In genomic region chr13:49996166-49996915, GRCh38 we compare ENCODE assay signal across 8 cellular contexts. TPM values are rescaled to one million over a fixed set of nuclear protein-coding genes. Genes with fewer than 3 reads are reported as not detected.
DNase-seq lines count a peak whose midpoint lies in the region; ATAC-seq and TF ChIP-seq lines count a peak whose summit lies in the region.

No MANE protein-coding gene starts in this region.

- TF ChIP-seq POLR2A in transverse colon (IDR thresholded peaks at IDR 0.05) = peak; percentile 92

- WGBS in adipose tissue, 3 donors = 0 to 1% (median 0%) methylated on average over 45 to 63 of the region's 68 CpGs
- WGBS in heart right ventricle, 2 donors = 1% methylated on average over 55 to 61 of the region's 68 CpGs
- 1% methylated on average over 33 of the region's 68 CpGs; no CpG with 5 or more reads in 1 of the 2 donors for WGBS in transverse colon (ENCODE audit: low coverage in 1 of 2), 2 donors

- H3K27me3 ChIP-seq in MM.1S (replicated peaks; ENCODE audit: insufficient read depth, low read length) = no peaks in the 10 kb centered on the region
- no peaks in the 10 kb centered on the region for H3K27me3 ChIP-seq in heart right ventricle
- no peaks in the 10 kb centered on the region for H3K27me3 ChIP-seq in transverse colon

- H3K4me1 ChIP-seq in MM.1S (ENCODE audit: low read length) = no peaks in the 10 kb centered on the region
- H3K4me1 ChIP-seq in heart right ventricle = peaks cover 11 to 49% (median 39%) of the 10 kb centered on the region in 9 donors
- peaks cover 31 to 43% (median 41%) of the 10 kb centered on the region in 4 donors for H3K4me1 ChIP-seq in transverse colon

- H3K4me2 ChIP-seq in MM.1S (ENCODE audit: low read depth, low read length) = peak overlapping the region; percentile 47; the same call in 1 of the 2 replicates

- H3K79me2 ChIP-seq in MM.1S (ENCODE audit: low read length) = peaks cover 13% of the 10 kb centered on the region

- H3K36me3 ChIP-seq in MM.1S (replicated peaks; ENCODE audit: insufficient read depth, low read length) (no peaks in the 10 kb centered on the region), heart right ventricle (peaks cover 0 to 44% (median 12%) of the 10 kb centered on the region in 9 donors), transverse colon (peaks cover 0 to 13% (median 0%) of the 10 kb centered on the region in 4 donors)

- in situ Hi-C loops in transverse colon (cut with MboI; ENCODE audit: low pct_ligation_motif_present in 1 of 4, low pct_unique_long_range_greater_than_20kb in 1 of 4, low sequenced_read_pairs in 3 of 4) = loop anchor here (10.0 to 25.0 kb wide), 6 partner anchors 88 to 1066 kb away; partner anchors contain the start of gene RNASEH2B (in 4 of the 4)

- H3K9ac ChIP-seq in MM.1S (ENCODE audit: low read length) = peak overlapping the region; percentile 67

- no peaks in the 10 kb centered on the region for H3F3A ChIP-seq in MM.1S (ENCODE audit: insufficient read depth, low read length)

- peak overlapping the region; percentile 39; the same call in 1 of the 2 replicates for H3K27ac ChIP-seq in MM.1S (ENCODE audit: low read length)
- peak overlapping the region; percentile 63 for H3K27ac ChIP-seq in adipose tissue (ENCODE audit: low read depth, low read length)
- H3K27ac ChIP-seq in heart right ventricle = peak overlapping the region; percentile 90 to 100 (median 98)
- H3K27ac ChIP-seq in transverse colon = peak overlapping the region; percentile 96 to 100 (median 98)

- H3K4me3 ChIP-seq in MM.1S (ENCODE audit: low read length) = peak overlapping the region; percentile 60
- H3K4me3 ChIP-seq in heart right ventricle = peak overlapping the region; percentile 61 to 99 (median 88)
- H3K4me3 ChIP-seq in transverse colon = peak overlapping the region; percentile 73 to 99 (median 85)

- peak overlapping the region; percentile 35; the same call in 1 of the 2 replicates for H2AFZ ChIP-seq in MM.1S (ENCODE audit: low read length)

- no peaks in the 10 kb centered on the region for H3K9me2 ChIP-seq in MM.1S (replicated peaks; ENCODE audit: insufficient read depth, low read length)

- TF ChIP-seq CTCF in MM.1S (IDR thresholded peaks at IDR 0.05; ENCODE audit: low read length) (no peak), heart right ventricle (IDR thresholded peaks at IDR 0.05) (no peak), transverse colon (IDR thresholded peaks at IDR 0.05) (peak in 1 of 5 experiments; percentile 8)

- H4K20me1 ChIP-seq in MM.1S (ENCODE audit: insufficient read depth, low read length) = no peaks in the 10 kb centered on the region

- ATAC-seq in heart right ventricle = peak; percentile 83 to 91 (median 86)

- no peak for TF ChIP-seq EP300 in transverse colon (IDR thresholded peaks at IDR 0.05; ENCODE audit: low read depth)

- intact Hi-C loops in heart right ventricle (cut with DNase I) = loop anchor here in 8 of 10 donors (2.0 to 10.0 kb wide), 17 partner anchors 59 to 916 kb away; partner anchors contain the start of gene SPRYD7 (in 2 of the 8)
- intact Hi-C loops in posterior cingulate gyrus (cut with DNase I) = loop anchor here (2.0 to 5.0 kb wide), 3 partner anchors 59 to 128 kb away; partner anchors contain the start of gene SPRYD7
- intact Hi-C loops in transverse colon (cut with DNase I; ENCODE audit: low total_unique reads) = loop anchor here (1.0 to 2.0 kb wide), 3 partner anchors 59 to 129 kb away; no protein-coding TSS in a partner anchor

- H3K9me3 ChIP-seq in MM.1S (replicated peaks; ENCODE audit: insufficient read depth, low read length) (no peaks in the 10 kb centered on the region), heart right ventricle (no peaks in the 10 kb centered on the region), transverse colon (no peaks in the 10 kb centered on the region)

- peak; percentile 94 for DNase-seq in ELR (ENCODE audit: low read depth)
- DNase-seq in H4 (ENCODE audit: low spot score) = peak; percentile 70
- peak; percentile 77 for DNase-seq in MM.1S
- peak; percentile 81 for DNase-seq in T follicular helper cell (ENCODE audit: low read depth)
- peak; percentile 93 to 95 for DNase-seq in heart right ventricle
- DNase-seq in posterior cingulate gyrus = peak; percentile 78 to 98 (median 88)
- DNase-seq in transverse colon = peak; percentile 95

RNA-seq across cellular contexts. Expression of gene TRIM13, which starts 0.5 kb away (rescaled TPM):
- total RNA-seq in H4 (2014; rRNA removed; shearing (Covaris generic)) = 10.8 and 13.8 TPM in 2 replicates
- polyA plus RNA-seq in adipose tissue (10 to 100 TPM in 1 of 3 donors, 1 to 10 TPM in 2; 6.5 to 10.7 (median 8.2) TPM), heart right ventricle (10 to 100 TPM in 1 of 2 donors, 1 to 10 TPM in 1; 9.7 to 24.6 TPM)
- total RNA-seq in heart right ventricle (10 to 100 TPM; 16.0 to 26.9 (median 19.1) TPM), transverse colon (10 to 100 TPM in 2 of 4 donors, 1 to 10 TPM in 2; 5.6 to 30.6 (median 15.0) TPM)

RNA-seq across cellular contexts. Expression of gene KCNRG, which starts 18.9 kb away (rescaled TPM):
- total RNA-seq in H4 (2014; rRNA removed; shearing (Covaris generic)) = not detected in 2 replicates
- polyA plus RNA-seq in adipose tissue (under 1 TPM in 2 of 3 donors, not detected in 1; 0.29 to 0.52 TPM), heart right ventricle (under 1 TPM; 0.19 to 0.22 TPM)
- total RNA-seq in heart right ventricle (under 1 TPM in 6 of 10 donors, not detected in 4; 0.19 to 0.86 (median 0.29) TPM), transverse colon (1 to 10 TPM in 2 of 4 donors, not detected in 2; 2.9 to 3.7 TPM)

Comparison
In these comparisons a context has a peak if more than half of its experiments do, and no peak if none do; other contexts are left out.
1. Peak in every context shown above with its lines: DNase-seq, ATAC-seq, H3K4me3 ChIP-seq and H3K27ac ChIP-seq.
2. H3K27ac ChIP-seq: peak in every context shown above with its lines; median percentile 98 in heart right ventricle; 98 in transverse colon; 63 in adipose tissue; 39 in MM.1S.